8 cellular contexts compared by ENCODE assay signal in the genomic region with DNA sequence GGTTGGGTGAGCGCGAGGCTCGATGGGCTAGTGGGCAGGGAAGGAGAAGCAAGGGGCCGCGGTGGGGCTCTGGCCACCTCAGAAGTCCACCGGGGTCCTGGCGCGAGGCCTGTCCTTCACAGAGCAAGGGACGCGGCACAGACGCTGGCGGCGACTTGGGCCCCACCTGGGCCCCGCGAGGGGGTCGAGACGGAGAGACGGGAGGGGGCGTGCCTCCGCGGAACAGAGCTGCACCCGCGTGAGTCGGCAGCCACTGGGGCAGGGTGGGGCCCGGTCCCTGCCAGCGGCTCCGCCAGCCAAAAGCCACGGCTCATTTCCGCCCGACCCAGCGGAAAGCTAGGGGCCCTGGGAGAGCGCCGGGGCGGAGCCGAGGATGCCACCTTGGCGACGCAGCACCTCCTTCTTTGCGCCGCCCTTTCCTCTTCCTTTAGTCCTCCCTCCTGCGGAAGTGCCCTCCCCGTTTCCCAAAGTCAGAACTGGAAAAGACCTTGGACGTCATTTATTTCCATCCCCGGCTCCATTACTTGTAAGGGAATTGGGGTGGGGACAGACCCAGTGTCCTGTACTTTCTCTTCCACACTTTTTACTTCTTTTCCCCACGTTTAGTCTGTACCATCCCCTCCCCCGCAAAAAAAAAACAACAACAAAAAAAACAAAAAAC. TPM values are rescaled to one million over a fixed set of nuclear protein-coding genes. Genes with fewer than 3 reads are reported as not detected.
DNase-seq lines count a peak whose midpoint lies in the region; ATAC-seq and TF ChIP-seq lines count a peak whose summit lies in the region.

CUL7 (minus strand) TSS at position 307 of the 661 bp plus-strand sequence. CDS start 1,063 bp downstream, outside the sequence.

- H3K36me3 ChIP-seq in KMS-11 (ENCODE audit: insufficient read depth) (no peaks in the 10 kb centered on the region), Panc1 (ENCODE audit: control insufficient read depth, insufficient read depth, low read length) (peaks cover under 1% of the 10 kb centered on the region; the same call in 1 of the 2 replicates), esophagus (ENCODE audit: control insufficient read depth in 2 of 2, insufficient read depth in 2 of 2, low read length in 1 of 2) (peaks cover 0 to 15% of the 10 kb centered on the region in 2 donors), muscle layer of colon (ENCODE audit: insufficient read depth, low read length) (peaks cover 31% of the 10 kb centered on the region)

- H2AFZ ChIP-seq in KMS-11 (ENCODE audit: low read depth), result peak within 1 kb of the TSS; percentile 55; the same call in 1 of the 2 replicates

- TF ChIP-seq CTCF in KMS-11 (conservative IDR thresholded peaks at IDR 0.05; ENCODE audit: low read depth, low read length) (no peak), Panc1 (IDR thresholded peaks at IDR 0.05) (no peak)

- H3K27ac ChIP-seq in KMS-11 (peak within 1 kb of the TSS; percentile 47), Panc1 (ENCODE audit: low read length) (peak within 1 kb of the TSS; percentile 87), esophagus (ENCODE audit: low read depth in 2 of 2, low read length in 1 of 2) (peak within 1 kb of the TSS; percentile 83 to 97), muscle layer of colon (ENCODE audit: low read depth, low read length) (peak within 1 kb of the TSS; percentile 97)

- H3K27me3 ChIP-seq in KMS-11 (ENCODE audit: insufficient read depth, low read depth), result no peaks in the 10 kb centered on the region
- H3K27me3 ChIP-seq in Panc1 (ENCODE audit: control insufficient read depth, insufficient read depth, low read length), result no peaks in the 10 kb centered on the region
- H3K27me3 ChIP-seq in esophagus (ENCODE audit: control insufficient read depth in 1 of 2, insufficient read depth in 2 of 2, low read length in 2 of 2), result no peaks in the 10 kb centered on the region
- H3K27me3 ChIP-seq in muscle layer of colon (ENCODE audit: control insufficient read depth in 1 of 2, insufficient read depth in 2 of 2, low read length in 2 of 2), result no peaks in the 10 kb centered on the region

- peaks cover 51% of the 10 kb centered on the region for H3K4me1 Mint-ChIP-seq in activated T-cell treated with anti-CD3 and anti-CD28 coated beads, Interleukin-2, amount 50 U/mL, for 24 hours (ENCODE audit: low read depth)

- ATAC-seq in GM21717 (IDR thresholded peaks at IDR 0.05; ENCODE audit: unreplicated experiment) (peak; percentile 43), Panc1 (peak; percentile 98)

- H3K4me2 ChIP-seq in KMS-11, result peak within 1 kb of the TSS; percentile 74

- H3K36me3 Mint-ChIP-seq in activated T-cell treated with anti-CD3 and anti-CD28 coated beads, Interleukin-2, amount 50 U/mL, for 24 hours (ENCODE audit: low read depth), result peaks cover 87% of the 10 kb centered on the region

- BruUV-seq in Panc1 (replicated peaks; lab: Mats Ljungman, UMichigan), result no TSS peak

- H4K20me1 ChIP-seq in KMS-11 (ENCODE audit: insufficient read depth), result no peaks in the 10 kb centered on the region

- peaks cover 21% of the 10 kb centered on the region for H3K4me1 ChIP-seq in KMS-11 (ENCODE audit: low read depth, poor library complexity, severe bottlenecking)
- H3K4me1 ChIP-seq in Panc1 (ENCODE audit: control insufficient read depth, insufficient read depth, low read length), result peaks cover 25% of the 10 kb centered on the region
- peaks cover 0 to 13% of the 10 kb centered on the region in 2 donors for H3K4me1 ChIP-seq in esophagus (ENCODE audit: control insufficient read depth in 2 of 2, insufficient read depth in 2 of 2, low read length in 1 of 2)
- H3K4me1 ChIP-seq in muscle layer of colon (ENCODE audit: insufficient read depth, low read length), result peaks cover 29% of the 10 kb centered on the region

- peak within 1 kb of the TSS; percentile 96 for H3K4me3 Mint-ChIP-seq in activated T-cell treated with anti-CD3 and anti-CD28 coated beads, Interleukin-2, amount 50 U/mL, for 24 hours

- intact Hi-C loops in Panc1 (cut with micrococcal nuclease; ENCODE audit: unreplicated experiment), result no loop called here

- H3K4me3 ChIP-seq in KMS-11 (IDR thresholded peaks at IDR 0.05; ENCODE audit: insufficient read depth, low read depth, low read length) (no peak within 1 kb of the TSS), Panc1 (ENCODE audit: low read depth in 2 of 2, low read length in 2 of 2) (peak within 1 kb of the TSS; percentile 67 to 73), esophagus (ENCODE audit: low read depth in 1 of 2, low read length in 2 of 2) (peak within 1 kb of the TSS; percentile 65 to 87), muscle layer of colon (ENCODE audit: low read depth in 1 of 2, low read length in 2 of 2) (peak within 1 kb of the TSS; percentile 55 to 71)

- CTCF ChIA-PET in Panc1 (lab: Charles Lee), result no interaction called here

- peak within 1 kb of the TSS; percentile 96 for H3K27ac Mint-ChIP-seq in activated T-cell treated with anti-CD3 and anti-CD28 coated beads, Interleukin-2, amount 50 U/mL, for 24 hours

- H3K79me2 ChIP-seq in KMS-11 (ENCODE audit: insufficient read depth, low read depth), result peaks cover 18% of the 10 kb centered on the region

- peak within 1 kb of the TSS; percentile 79 for H3K9ac ChIP-seq in KMS-11
- H3K9ac ChIP-seq in muscle layer of colon (ENCODE audit: low read length), result peak within 1 kb of the TSS; percentile 53

- in situ Hi-C loops in Panc1 (cut with HindIII; ENCODE audit: low pct_unique_long_range_greater_than_20kb, low sequenced_read_pairs), result no loop called here

- no peaks in the 10 kb centered on the region for H3K27me3 Mint-ChIP-seq in activated T-cell treated with anti-CD3 and anti-CD28 coated beads, Interleukin-2, amount 50 U/mL, for 24 hours

- DNase-seq in DMS53 (lab: John Stamatoyannopoulos, UW) (peak; percentile 98), Panc1 (ENCODE audit: low read depth, low spot score) (peak; percentile 66)
- DNase-seq in activated T-cell treated with anti-CD3 and anti-CD28 coated beads, Interleukin-2, amount 50 U/mL, for 24 hours, result peak; percentile 93
- DNase-seq in stimulated activated CD8-positive, alpha-beta memory T cell treated with anti-CD3 and anti-CD28 coated beads, Interleukin-7, amount 100 ng/mL, for 1 hour (ENCODE audit: low read depth in 2 of 2), result peak; percentile 72 to 76

- H3K9me3 Mint-ChIP-seq in activated T-cell treated with anti-CD3 and anti-CD28 coated beads, Interleukin-2, amount 50 U/mL, for 24 hours, result no peaks in the 10 kb centered on the region

- no peaks in the 10 kb centered on the region for H3K9me3 ChIP-seq in Panc1 (ENCODE audit: control insufficient read depth, insufficient read depth, low read depth, low read length)
- H3K9me3 ChIP-seq in esophagus (ENCODE audit: control insufficient read depth in 2 of 2, insufficient read depth in 1 of 2, low read depth in 1 of 2, low read length in 1 of 2), result no peaks in the 10 kb centered on the region
- H3K9me3 ChIP-seq in muscle layer of colon (ENCODE audit: low read length), result no peaks in the 10 kb centered on the region

- POLR2A ChIA-PET in Panc1 (lab: Charles Lee), result interaction anchor here (0.5 to 0.7 kb wide), 3 partner anchors 20 to 72 kb away, joined by 3 to 6 read pairs (median 5); no protein-coding TSS in a partner anchor

- 1 to 3% methylated on average over 26 to 45 of the region's 45 CpGs for WGBS in esophagus, 2 donors

RNA-seq across cellular contexts. Expression of gene CUL7, which starts in this region (rescaled TPM):
- 32.1 TPM for total RNA-seq in Panc1 (2021; ENCODE audit: unreplicated experiment)
- 30.5 TPM for polyA plus RNA-seq in Panc1 (2012; ENCODE audit: insufficient read length)
- polyA plus RNA-seq in esophagus, result 1 to 10 TPM; 5.1 to 5.5 TPM

Comparison
In these comparisons a context has a peak if more than half of its experiments do, and no peak if none do; other contexts are left out.
1. H3K27ac ChIP-seq: peak in every context shown above with its lines; median percentile 97 in muscle layer of colon; 90 in esophagus; 87 in Panc1; 47 in KMS-11.